In the genomic region with DNA sequence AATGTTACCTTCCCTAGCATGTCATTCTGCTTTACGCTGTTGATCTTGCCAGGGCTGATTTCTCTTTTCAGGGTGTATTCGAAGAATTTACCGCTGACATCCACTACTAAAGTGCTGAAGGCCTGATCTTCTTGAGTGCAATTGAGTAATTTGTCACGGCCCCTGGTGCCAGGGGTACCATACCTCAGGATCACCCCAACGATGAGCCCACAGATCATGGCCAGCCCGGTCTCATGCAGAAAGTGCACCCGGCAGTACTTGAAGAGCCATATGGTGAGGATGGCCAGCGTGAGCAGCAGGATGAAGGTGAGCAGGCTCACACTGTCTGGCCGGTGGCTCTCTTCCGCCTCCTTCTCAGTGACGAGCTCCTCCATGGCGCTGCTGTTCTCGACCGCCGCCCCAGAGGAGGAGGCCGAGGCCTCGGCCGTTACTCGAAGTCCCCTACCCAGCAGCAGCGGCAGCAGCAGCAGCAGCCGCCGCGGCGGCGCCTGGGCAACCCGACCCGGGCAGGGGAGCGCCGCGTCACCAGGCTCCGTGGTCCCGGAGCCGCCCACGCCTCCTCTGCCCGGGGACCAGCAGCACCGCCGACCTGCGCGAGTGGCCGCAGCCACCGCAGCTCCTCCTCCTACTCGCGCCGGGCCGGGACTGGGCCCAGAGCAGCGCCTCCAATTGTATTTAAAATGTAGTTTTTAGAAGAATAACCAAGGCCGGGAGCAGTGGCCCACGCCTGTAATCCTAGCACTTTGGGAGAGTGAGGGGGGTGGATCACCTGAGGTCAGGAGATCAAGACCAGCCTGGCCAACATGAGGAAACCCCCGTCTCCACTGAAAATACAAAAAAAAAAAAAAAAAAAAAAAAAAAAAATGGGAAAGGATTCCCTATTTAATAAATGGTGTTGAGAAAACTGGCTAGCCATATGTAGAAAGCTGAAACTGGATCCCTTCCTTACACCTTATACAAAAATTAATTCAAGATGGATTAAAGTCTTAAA, we compare ENCODE assay signal across 8 cellular contexts. TPM values are rescaled to one million over a fixed set of nuclear protein-coding genes. Genes with fewer than 3 reads are reported as not detected.
DNase-seq lines count a peak whose midpoint lies in the region; ATAC-seq and TF ChIP-seq lines count a peak whose summit lies in the region.

No MANE protein-coding gene starts in this region.

- no peaks in the 10 kb centered on the region for H3K9me3 Mint-ChIP-seq in dendritic cell treated with granulocyte-macrophage colony-stimulating factor and Interleukin-4, amounts not matched to agents 40 ng/mL and 50 ng/mL, for 4 days
- H3K9me3 Mint-ChIP-seq in stimulated activated naive CD8-positive, alpha-beta T cell treated with anti-CD3 and anti-CD28 coated beads, Interleukin-15, Interleukin-2, amounts not matched to agents 100 ng/mL and 50 ng/mL, for 24 hours = no peaks in the 10 kb centered on the region

- peak; percentile 93 for ATAC-seq in GM21619 (IDR thresholded peaks at IDR 0.05; ENCODE audit: unreplicated experiment)
- peak; percentile 95 to 98 for ATAC-seq in lower lobe of right lung

- H3K4me1 ChIP-seq in BLaER1 (no peaks in the 10 kb centered on the region), lower lobe of right lung (peaks cover 3% of the 10 kb centered on the region)

- no peaks in the 10 kb centered on the region for H4K20me1 ChIP-seq in BLaER1

- peaks cover 29% of the 10 kb centered on the region for H3K4me1 Mint-ChIP-seq in dendritic cell treated with granulocyte-macrophage colony-stimulating factor and Interleukin-4, amounts not matched to agents 40 ng/mL and 50 ng/mL, for 4 days (ENCODE audit: low read depth)
- H3K4me1 Mint-ChIP-seq in stimulated activated naive CD8-positive, alpha-beta T cell treated with anti-CD3 and anti-CD28 coated beads, Interleukin-15, Interleukin-2, amounts not matched to agents 100 ng/mL and 50 ng/mL, for 24 hours (ENCODE audit: low read depth) = peaks cover 17% of the 10 kb centered on the region

- 0 out of 2 replicates have a peak overlapping the region, but pooled peaks have one; percentile 1 for H3K4me3 ChIP-seq in BLaER1
- H3K4me3 ChIP-seq in lower lobe of right lung = peak overlapping the region; percentile 51

- no peak for TF ChIP-seq CTCF in lower lobe of right lung (IDR thresholded peaks at IDR 0.05)

- peak; percentile 43 for DNase-seq in SHP77 treated with DMSO at 0.1 percent for 48 hours (lab: John Stamatoyannopoulos, UW)
- DNase-seq in lower lobe of right lung = peak; percentile 73
- no peak for DNase-seq in RKO (ENCODE audit: low spot score)
- no peak for DNase-seq in epidermal melanocyte (ENCODE audit: insufficient read length, low spot score)

- H3K36me3 ChIP-seq in BLaER1 (no peaks in the 10 kb centered on the region), lower lobe of right lung (no peaks in the 10 kb centered on the region)

- H3K27me3 Mint-ChIP-seq in dendritic cell treated with granulocyte-macrophage colony-stimulating factor and Interleukin-4, amounts not matched to agents 40 ng/mL and 50 ng/mL, for 4 days = peaks cover 6% of the 10 kb centered on the region
- peaks cover 26% of the 10 kb centered on the region for H3K27me3 Mint-ChIP-seq in stimulated activated naive CD8-positive, alpha-beta T cell treated with anti-CD3 and anti-CD28 coated beads, Interleukin-15, Interleukin-2, amounts not matched to agents 100 ng/mL and 50 ng/mL, for 24 hours

- no peak overlapping the region for H3K4me2 ChIP-seq in BLaER1

- H3K4me3 Mint-ChIP-seq in dendritic cell treated with granulocyte-macrophage colony-stimulating factor and Interleukin-4, amounts not matched to agents 40 ng/mL and 50 ng/mL, for 4 days = peak overlapping the region; percentile 74
- peak overlapping the region; percentile 51 for H3K4me3 Mint-ChIP-seq in stimulated activated naive CD8-positive, alpha-beta T cell treated with anti-CD3 and anti-CD28 coated beads, Interleukin-15, Interleukin-2, amounts not matched to agents 100 ng/mL and 50 ng/mL, for 24 hours

- peak overlapping the region; percentile 62 for H3K27ac Mint-ChIP-seq in dendritic cell treated with granulocyte-macrophage colony-stimulating factor and Interleukin-4, amounts not matched to agents 40 ng/mL and 50 ng/mL, for 4 days
- H3K27ac Mint-ChIP-seq in stimulated activated naive CD8-positive, alpha-beta T cell treated with anti-CD3 and anti-CD28 coated beads, Interleukin-15, Interleukin-2, amounts not matched to agents 100 ng/mL and 50 ng/mL, for 24 hours = no peak overlapping the region

- intact Hi-C loops in dendritic cell treated with granulocyte-macrophage colony-stimulating factor and Interleukin-4, amounts not matched to agents 40 ng/mL and 50 ng/mL, for 4 days (cut with micrococcal nuclease) = no loop called here
- intact Hi-C loops in lower lobe of right lung (cut with DNase I) = no loop called here

- H3K27ac ChIP-seq in BLaER1 (no peak overlapping the region), lower lobe of right lung (no peak overlapping the region)

- H3K36me3 Mint-ChIP-seq in dendritic cell treated with granulocyte-macrophage colony-stimulating factor and Interleukin-4, amounts not matched to agents 40 ng/mL and 50 ng/mL, for 4 days (ENCODE audit: low read depth) = no peaks in the 10 kb centered on the region
- no peaks in the 10 kb centered on the region for H3K36me3 Mint-ChIP-seq in stimulated activated naive CD8-positive, alpha-beta T cell treated with anti-CD3 and anti-CD28 coated beads, Interleukin-15, Interleukin-2, amounts not matched to agents 100 ng/mL and 50 ng/mL, for 24 hours (ENCODE audit: low read depth)

- H3K9me3 ChIP-seq in BLaER1 (peaks cover 10% of the 10 kb centered on the region), lower lobe of right lung (no peaks in the 10 kb centered on the region)

- no peak overlapping the region for H3K9ac ChIP-seq in BLaER1

- no peaks in the 10 kb centered on the region for H3K27me3 ChIP-seq in BLaER1
- H3K27me3 ChIP-seq in lower lobe of right lung (ENCODE audit: low read depth) = peaks cover 15% of the 10 kb centered on the region

RNA-seq across cellular contexts. Expression of gene TMPO, which starts 58.5 kb away (rescaled TPM):
- 61.7 TPM for total RNA-seq in lower lobe of right lung

Comparison
In these comparisons a context has a peak if more than half of its experiments do, and no peak if none do; other contexts are left out.
1. DNase-seq: peak in SHP77 treated with DMSO at 0.1 percent for 48 hours (single experiment) and lower lobe of right lung (single experiment); none in RKO (single experiment) and epidermal melanocyte (single experiment).